20 cellular contexts compared by ENCODE assay signal in the genomic region with DNA sequence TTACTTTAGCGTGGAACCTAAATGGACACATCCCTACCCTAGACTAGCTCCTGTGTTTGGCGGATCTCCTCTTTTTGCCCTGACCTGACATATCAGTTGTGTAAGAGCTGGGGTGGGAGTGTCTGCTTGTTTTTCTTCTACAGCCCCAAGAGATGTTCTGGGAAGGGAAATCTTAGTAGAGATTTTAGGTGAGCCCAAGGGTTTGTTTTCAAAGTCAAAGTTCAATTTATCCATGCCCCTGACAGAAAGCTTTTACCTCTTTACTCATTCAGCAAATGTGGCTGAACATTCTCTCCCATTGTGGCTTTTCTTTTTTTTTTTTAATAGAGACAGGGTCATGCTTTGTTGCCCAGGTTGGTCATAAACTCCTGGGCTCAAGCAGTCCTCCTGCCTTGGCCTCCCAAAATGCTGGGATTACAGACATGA. TPM values are rescaled to one million over a fixed set of nuclear protein-coding genes. Genes with fewer than 3 reads are reported as not detected.
"Had no signal": no experiment of that assay in that cellular context is flagged by ENCODE, and none has a peak within 500 bp of the region (broad histone marks: within the 10 kb centered on the region; RNA-seq: fewer than 3 reads in every experiment).

No MANE protein-coding gene starts in this region.

- H3K9me3 ChIP-seq: colonic mucosa, heart right ventricle had no signal

- H3K27ac ChIP-seq: colonic mucosa, heart right ventricle, parathyroid adenoma had no signal

- H3K36me3 ChIP-seq: colonic mucosa, heart right ventricle had no signal

- H3K79me2 ChIP-seq: parathyroid adenoma had no signal

- H3K4me3 ChIP-seq: colonic mucosa, heart right ventricle had no signal

- H3K36me3 Mint-ChIP-seq: immature natural killer cell, natural killer cell had no signal

- H3K27me3 ChIP-seq: colonic mucosa, heart right ventricle had no signal

- H3K4me3 Mint-ChIP-seq: activated naive CD8-positive, alpha-beta T cell treated with anti-CD3 and anti-CD28 coated beads, Interleukin-2, amount 50 U/mL, for 24 hours; activated T-helper 1 cell treated with anti-CD3 and anti-CD28 coated beads, Interleukin-12 subunit alpha, Interleukin-12 subunit beta, Interleukin-2, Interleukin-4 antibody, amounts not matched to agents 30 ng/mL and 10 ng/mL and 1 ng/mL, durations not matched to agents 14 hours and 24 hours and 36 hours; central memory CD8-positive, alpha-beta T cell; endodermal cell; immature natural killer cell; natural killer cell had no signal

- H2AFZ ChIP-seq: parathyroid adenoma had no signal

- H3K27me3 Mint-ChIP-seq: activated naive CD8-positive, alpha-beta T cell treated with anti-CD3 and anti-CD28 coated beads, Interleukin-2, amount 50 U/mL, for 24 hours; central memory CD8-positive, alpha-beta T cell had no signal

- H3K27ac Mint-ChIP-seq: activated naive CD8-positive, alpha-beta T cell treated with anti-CD3 and anti-CD28 coated beads, Interleukin-2, amount 50 U/mL, for 24 hours; activated T-helper 1 cell treated with anti-CD3 and anti-CD28 coated beads, Interleukin-12 subunit alpha, Interleukin-12 subunit beta, Interleukin-2, Interleukin-4 antibody, amounts not matched to agents 30 ng/mL and 10 ng/mL and 1 ng/mL, durations not matched to agents 14 hours and 24 hours and 36 hours; endodermal cell; natural killer cell had no signal

- H3K4me1 Mint-ChIP-seq: central memory CD8-positive, alpha-beta T cell; immature natural killer cell had no signal

- DNase-seq: activated CD4-positive, alpha-beta T cell treated with anti-CD3 and anti-CD28 coated beads, Interleukin-2, amount 50 U/mL, for 4 hours; activated naive CD8-positive, alpha-beta T cell treated with anti-CD3 and anti-CD28 coated beads, Interleukin-2, amount 50 U/mL, for 24 hours; activated T-cell treated with anti-CD3 and anti-CD28 coated beads for 4 hours; aorta; colonic mucosa; endodermal cell; erythroblast; heart right ventricle; immature natural killer cell; natural killer cell; stimulated activated CD4-positive, alpha-beta T cell treated with anti-CD3 and anti-CD28 coated beads, Interleukin-12 subunit alpha, Interleukin-12 subunit beta, amount 100 ng/mL, for 4 hours; stimulated activated CD4-positive, alpha-beta T cell treated with anti-CD3 and anti-CD28 coated beads, Interleukin-1b, Interleukin-23, amount 100 ng/mL, for 48 hours; stimulated activated CD8-positive, alpha-beta memory T cell treated with anti-CD3 and anti-CD28 coated beads, Interleukin-4, amount 100 ng/mL, for 48 hours; stimulated activated naive CD4-positive, alpha-beta T cell had no signal

- H3K9me3 Mint-ChIP-seq: activated naive CD8-positive, alpha-beta T cell treated with anti-CD3 and anti-CD28 coated beads, Interleukin-2, amount 50 U/mL, for 24 hours; activated T-helper 1 cell treated with anti-CD3 and anti-CD28 coated beads, Interleukin-12 subunit alpha, Interleukin-12 subunit beta, Interleukin-2, Interleukin-4 antibody, amounts not matched to agents 30 ng/mL and 10 ng/mL and 1 ng/mL, durations not matched to agents 14 hours and 24 hours and 36 hours; central memory CD8-positive, alpha-beta T cell; endodermal cell; immature natural killer cell; natural killer cell had no signal

- ATAC-seq: activated naive CD8-positive, alpha-beta T cell treated with anti-CD3 and anti-CD28 coated beads, Interleukin-2, amount 50 U/mL, for 24 hours; heart right ventricle; natural killer cell had no signal

- H3K9ac ChIP-seq: parathyroid adenoma had no signal

- H3K4me1 ChIP-seq: parathyroid adenoma had no signal

RNA-seq across cellular contexts. Expression of a gene that starts 28.0 kb away (rescaled TPM):
- polyA plus RNA-seq: immature natural killer cell had no signal

RNA-seq across cellular contexts. Expression of a gene that starts 35.6 kb away (rescaled TPM):
- total RNA-seq: activated T-helper 1 cell treated with anti-CD3 and anti-CD28 coated beads, Interleukin-12 subunit alpha, Interleukin-12 subunit beta, Interleukin-2, Interleukin-4 antibody, amounts not matched to agents 30 ng/mL and 10 ng/mL and 1 ng/mL, durations not matched to agents 14 hours and 24 hours and 36 hours; colonic mucosa; mesenteric fat pad; natural killer cell; T-helper 2 cell treated with Interferon-gamma antibody and Interleukin-4, amounts not matched to agents 100 ng/mL and 5 ng/mL, for 36 hours; ureter had no signal
- polyA plus RNA-seq: heart right ventricle, immature natural killer cell had no signal
